36 cellular contexts compared by ENCODE assay signal in genomic region chr6:16572317-16572716, GRCh38.
"Had no signal": no experiment of that assay in that cellular context is flagged by ENCODE, and none has a peak within 500 bp of the region (broad histone marks: within the 10 kb centered on the region; RNA-seq: fewer than 3 reads in every experiment).

No MANE protein-coding gene starts in this region.

- FAIRE-seq: astrocyte, colon, TTC549 had no signal

- H3K27me3 Mint-ChIP-seq: activated B cell treated with CpG ODN at 0.5 μM for 24 hours; activated CD4-positive, alpha-beta memory T cell treated with anti-CD3 and anti-CD28 coated beads for 36 hours; activated CD4-positive, alpha-beta T cell treated with anti-CD3 and anti-CD28 coated beads, Interleukin-2, amount 10 ng/mL, durations not matched to agents 24 days and 14 days; activated CD8-positive, alpha-beta T cell treated with anti-CD3 and anti-CD28 coated beads for 36 hours; activated naive CD8-positive, alpha-beta T cell treated with anti-CD3 and anti-CD28 coated beads, Interleukin-2, amount 10 ng/mL, durations not matched to agents 7 days and 5 days; activated T-helper 17 cell treated with anti-CD3 and anti-CD28 coated beads, Interleukin-2, amount 50 U/mL, for 72 hours had no signal

- H3K36me3 ChIP-seq: adrenal gland, brain microvascular endothelial cell, breast epithelium had no signal

- H3K27ac Mint-ChIP-seq: activated B cell treated with CpG ODN at 0.5 μM for 24 hours; activated CD4-positive, alpha-beta memory T cell treated with anti-CD3 and anti-CD28 coated beads for 36 hours; activated CD4-positive, alpha-beta T cell treated with anti-CD3 and anti-CD28 coated beads, Interleukin-2, amount 10 ng/mL, durations not matched to agents 24 days and 14 days; activated CD8-positive, alpha-beta T cell treated with anti-CD3 and anti-CD28 coated beads for 36 hours; activated naive CD4-positive, alpha-beta T cell treated with anti-CD3 and anti-CD28 coated beads for 36 hours; activated naive CD4-positive, alpha-beta T cell treated with anti-CD3 and anti-CD28 coated beads, Interleukin-2, amount 50 U/mL, for 72 hours; activated naive CD8-positive, alpha-beta T cell treated with anti-CD3 and anti-CD28 coated beads, Interleukin-2, amount 10 ng/mL, durations not matched to agents 7 days and 5 days; activated T-cell treated with anti-CD3 and anti-CD28 coated beads, Interleukin-2, amount 50 U/mL, for 72 hours; activated T-helper 1 cell treated with anti-CD3 and anti-CD28 coated beads, Interleukin-12 subunit alpha, Interleukin-12 subunit beta, Interleukin-2, Interleukin-4 antibody, amounts not matched to agents 30 ng/mL and 10 ng/mL and 1 ng/mL, durations not matched to agents 14 hours and 24 hours and 36 hours; activated T-helper 17 cell treated with anti-CD3 and anti-CD28 coated beads, Interleukin-2, amount 50 U/mL, for 72 hours; T-helper 1 cell treated with Interleukin-12 subunit alpha and Interleukin-12 subunit beta and Interleukin-4 antibody, amounts not matched to agents 30 μg/mL and 1 μg/mL, for 36 hours had no signal

- ATAC-seq: activated CD8-positive, alpha-beta T cell treated with anti-CD3 and anti-CD28 coated beads for 36 hours; activated naive CD4-positive, alpha-beta T cell treated with anti-CD3 and anti-CD28 coated beads, Interleukin-2, amount 50 U/mL, for 72 hours; activated T-cell treated with anti-CD3 and anti-CD28 coated beads, Interleukin-2, amount 50 U/mL, for 4 hours; activated T-cell treated with anti-CD3 and anti-CD28 coated beads, Interleukin-2, amount 50 U/mL, for 72 hours; activated T-helper 17 cell treated with anti-CD3 and anti-CD28 coated beads, Interleukin-2, amount 50 U/mL, for 72 hours; body of pancreas had no signal

- H3K27me3 ChIP-seq: adrenal gland, body of pancreas, brain microvascular endothelial cell, breast epithelium had no signal

- H3K4me1 ChIP-seq: adrenal gland, breast epithelium had no signal

- H3K4me3 ChIP-seq: adrenal gland, body of pancreas, breast epithelium had no signal

- DNase-seq: activated B cell treated with CpG ODN at 0.5 μM for 24 hours; activated CD4-positive, alpha-beta memory T cell treated with anti-CD3 and anti-CD28 coated beads for 36 hours; activated CD4-positive, alpha-beta T cell treated with anti-CD3 and anti-CD28 coated beads for 4 hours; activated CD4-positive, alpha-beta T cell treated with anti-CD3 and anti-CD28 coated beads, Interleukin-2, amount 10 ng/mL, durations not matched to agents 24 days and 14 days; activated CD4-positive, alpha-beta T cell treated with anti-CD3 and anti-CD28 coated beads, Interleukin-2, amount 50 U/mL, for 1 hour; activated CD4-positive, alpha-beta T cell treated with anti-CD3 and anti-CD28 coated beads, Interleukin-2, amount 50 U/mL, for 4 hours; activated CD4-positive, CD25-positive, alpha-beta regulatory T cell treated with anti-CD3 and anti-CD28 coated beads, Interleukin-2, amount 50 U/mL, for 72 hours; activated CD8-positive, alpha-beta memory T cell treated with anti-CD3 and anti-CD28 coated beads, Interleukin-2, amount 50 U/mL, for 4 hours; activated CD8-positive, alpha-beta T cell treated with anti-CD3 and anti-CD28 coated beads for 36 hours; activated effector memory CD4-positive, alpha-beta T cell treated with anti-CD3 and anti-CD28 coated beads, Interleukin-2, amount 50 U/mL, for 16 hours; activated gamma-delta T cell treated with Interleukin-2 at 50 U/mL for 16 hours; activated naive CD4-positive, alpha-beta T cell; activated naive CD4-positive, alpha-beta T cell treated with anti-CD3 and anti-CD28 coated beads for 36 hours; activated naive CD4-positive, alpha-beta T cell treated with anti-CD3 and anti-CD28 coated beads, Interleukin-2, amount 50 U/mL, for 16 hours; activated naive CD8-positive, alpha-beta T cell treated with anti-CD3 and anti-CD28 coated beads, Interleukin-2, amount 10 ng/mL, durations not matched to agents 7 days and 5 days; activated T-cell treated with anti-CD3 and anti-CD28 coated beads for 4 hours; activated T-cell treated with anti-CD3 and anti-CD28 coated beads, Interleukin-2, amount 50 U/mL, for 1 hour; activated T-cell treated with anti-CD3 and anti-CD28 coated beads, Interleukin-2, amount 50 U/mL, for 4 hours; activated T-cell treated with anti-CD3 and anti-CD28 coated beads, Interleukin-2, amount 50 U/mL, for 72 hours; adrenal gland; amniotic stem cell; aorta; body of pancreas; brain microvascular endothelial cell; central memory CD4-positive, alpha-beta T cell; T-helper 1 cell; T-helper 9 cell had no signal

- H3K27ac ChIP-seq: adrenal gland, body of pancreas, brain microvascular endothelial cell, breast epithelium, VCaP had no signal

- H3K9me3 ChIP-seq: adrenal gland, body of pancreas, breast epithelium had no signal

- H3K9me3 Mint-ChIP-seq: activated B cell treated with CpG ODN at 0.5 μM for 24 hours; activated CD4-positive, alpha-beta memory T cell treated with anti-CD3 and anti-CD28 coated beads for 36 hours; activated CD4-positive, alpha-beta T cell treated with anti-CD3 and anti-CD28 coated beads, Interleukin-2, amount 10 ng/mL, durations not matched to agents 24 days and 14 days; activated CD8-positive, alpha-beta T cell treated with anti-CD3 and anti-CD28 coated beads for 36 hours; activated naive CD4-positive, alpha-beta T cell treated with anti-CD3 and anti-CD28 coated beads for 36 hours; activated naive CD4-positive, alpha-beta T cell treated with anti-CD3 and anti-CD28 coated beads, Interleukin-2, amount 50 U/mL, for 72 hours; activated naive CD8-positive, alpha-beta T cell treated with anti-CD3 and anti-CD28 coated beads, Interleukin-2, amount 10 ng/mL, durations not matched to agents 7 days and 5 days; activated T-cell treated with anti-CD3 and anti-CD28 coated beads, Interleukin-2, amount 50 U/mL, for 4 hours; activated T-cell treated with anti-CD3 and anti-CD28 coated beads, Interleukin-2, amount 50 U/mL, for 72 hours; activated T-helper 17 cell treated with anti-CD3 and anti-CD28 coated beads, Interleukin-2, amount 50 U/mL, for 72 hours; T-helper 1 cell treated with Interleukin-12 subunit alpha and Interleukin-12 subunit beta and Interleukin-4 antibody, amounts not matched to agents 30 μg/mL and 1 μg/mL, for 36 hours had no signal

- H3K4me3 Mint-ChIP-seq: activated B cell treated with CpG ODN at 0.5 μM for 24 hours; activated CD4-positive, alpha-beta memory T cell treated with anti-CD3 and anti-CD28 coated beads for 36 hours; activated CD4-positive, alpha-beta T cell treated with anti-CD3 and anti-CD28 coated beads, Interleukin-2, amount 10 ng/mL, durations not matched to agents 24 days and 14 days; activated CD8-positive, alpha-beta T cell treated with anti-CD3 and anti-CD28 coated beads for 36 hours; activated naive CD4-positive, alpha-beta T cell treated with anti-CD3 and anti-CD28 coated beads for 36 hours; activated naive CD8-positive, alpha-beta T cell treated with anti-CD3 and anti-CD28 coated beads, Interleukin-2, amount 10 ng/mL, durations not matched to agents 7 days and 5 days; activated T-cell treated with anti-CD3 and anti-CD28 coated beads, Interleukin-2, amount 50 U/mL, for 4 hours; activated T-cell treated with anti-CD3 and anti-CD28 coated beads, Interleukin-2, amount 50 U/mL, for 72 hours; activated T-helper 1 cell treated with anti-CD3 and anti-CD28 coated beads, Interleukin-12 subunit alpha, Interleukin-12 subunit beta, Interleukin-2, Interleukin-4 antibody, amounts not matched to agents 30 ng/mL and 10 ng/mL and 1 ng/mL, durations not matched to agents 14 hours and 24 hours and 36 hours; activated T-helper 17 cell treated with anti-CD3 and anti-CD28 coated beads, Interleukin-2, amount 50 U/mL, for 72 hours; T-helper 1 cell treated with Interleukin-12 subunit alpha and Interleukin-12 subunit beta and Interleukin-4 antibody, amounts not matched to agents 30 μg/mL and 1 μg/mL, for 36 hours had no signal
